ENCODE assay signal across 2 cellular contexts in the genomic region with DNA sequence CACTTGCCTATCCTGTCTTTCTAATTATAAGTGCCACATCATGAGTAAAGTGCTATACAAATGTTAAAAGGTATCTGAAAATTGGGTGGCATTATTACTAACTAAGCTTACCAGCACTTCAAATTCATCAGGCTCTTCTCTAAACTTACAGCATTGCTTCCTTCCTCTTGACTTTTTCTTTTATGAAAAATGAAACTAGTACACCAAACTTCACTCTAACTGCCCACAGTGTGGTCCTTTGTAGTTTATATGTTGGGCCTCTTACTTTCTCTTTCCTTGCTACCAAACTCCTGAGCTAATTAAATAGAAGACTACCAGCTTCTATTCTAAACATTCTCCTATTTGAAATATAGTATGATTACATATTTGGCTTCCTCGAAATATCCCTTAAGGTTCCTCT.
TF ChIP-seq lines count a peak whose summit lies in the region.

No MANE protein-coding gene starts in this region.

TF ChIP-seq in liver, 16 proteins besides CTCF, POLR2A, EP300 and RAD21:
- TF ChIP-seq, protein P1, sequence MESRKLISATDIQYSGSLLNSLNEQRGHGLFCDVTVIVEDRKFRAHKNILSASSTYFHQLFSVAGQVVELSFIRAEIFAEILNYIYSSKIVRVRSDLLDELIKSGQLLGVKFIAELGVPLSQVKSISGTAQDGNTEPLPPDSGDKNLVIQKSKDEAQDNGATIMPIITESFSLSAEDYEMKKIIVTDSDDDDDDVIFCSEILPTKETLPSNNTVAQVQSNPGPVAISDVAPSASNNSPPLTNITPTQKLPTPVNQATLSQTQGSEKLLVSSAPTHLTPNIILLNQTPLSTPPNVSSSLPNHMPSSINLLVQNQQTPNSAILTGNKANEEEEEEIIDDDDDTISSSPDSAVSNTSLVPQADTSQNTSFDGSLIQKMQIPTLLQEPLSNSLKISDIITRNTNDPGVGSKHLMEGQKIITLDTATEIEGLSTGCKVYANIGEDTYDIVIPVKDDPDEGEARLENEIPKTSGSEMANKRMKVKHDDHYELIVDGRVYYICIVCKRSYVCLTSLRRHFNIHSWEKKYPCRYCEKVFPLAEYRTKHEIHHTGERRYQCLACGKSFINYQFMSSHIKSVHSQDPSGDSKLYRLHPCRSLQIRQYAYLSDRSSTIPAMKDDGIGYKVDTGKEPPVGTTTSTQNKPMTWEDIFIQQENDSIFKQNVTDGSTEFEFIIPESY (IDR thresholded peaks at IDR 0.05) = no peak
- TF ChIP-seq, protein P2, sequence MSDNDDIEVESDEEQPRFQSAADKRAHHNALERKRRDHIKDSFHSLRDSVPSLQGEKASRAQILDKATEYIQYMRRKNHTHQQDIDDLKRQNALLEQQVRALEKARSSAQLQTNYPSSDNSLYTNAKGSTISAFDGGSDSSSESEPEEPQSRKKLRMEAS (IDR thresholded peaks at IDR 0.05) = no peak
- TF ChIP-seq EGR1 (IDR thresholded peaks at IDR 0.05; ENCODE audit: low read depth in 2 of 2) (no peak), GABPA (IDR thresholded peaks at IDR 0.05 in 1 of 2, conservative IDR thresholded peaks at IDR 0.05 in 1 of 2) (no peak), HNF4A (conservative IDR thresholded peaks at IDR 0.05) (no peak), YY1 (IDR thresholded peaks at IDR 0.05) (no peak), TAF1 (conservative IDR thresholded peaks at IDR 0.05) (no peak), RXRA (IDR thresholded peaks at IDR 0.05) (no peak), FOXA1 (IDR thresholded peaks at IDR 0.05) (no peak), HNF4G (IDR thresholded peaks at IDR 0.05) (no peak)
- TF ChIP-seq, protein P3, sequence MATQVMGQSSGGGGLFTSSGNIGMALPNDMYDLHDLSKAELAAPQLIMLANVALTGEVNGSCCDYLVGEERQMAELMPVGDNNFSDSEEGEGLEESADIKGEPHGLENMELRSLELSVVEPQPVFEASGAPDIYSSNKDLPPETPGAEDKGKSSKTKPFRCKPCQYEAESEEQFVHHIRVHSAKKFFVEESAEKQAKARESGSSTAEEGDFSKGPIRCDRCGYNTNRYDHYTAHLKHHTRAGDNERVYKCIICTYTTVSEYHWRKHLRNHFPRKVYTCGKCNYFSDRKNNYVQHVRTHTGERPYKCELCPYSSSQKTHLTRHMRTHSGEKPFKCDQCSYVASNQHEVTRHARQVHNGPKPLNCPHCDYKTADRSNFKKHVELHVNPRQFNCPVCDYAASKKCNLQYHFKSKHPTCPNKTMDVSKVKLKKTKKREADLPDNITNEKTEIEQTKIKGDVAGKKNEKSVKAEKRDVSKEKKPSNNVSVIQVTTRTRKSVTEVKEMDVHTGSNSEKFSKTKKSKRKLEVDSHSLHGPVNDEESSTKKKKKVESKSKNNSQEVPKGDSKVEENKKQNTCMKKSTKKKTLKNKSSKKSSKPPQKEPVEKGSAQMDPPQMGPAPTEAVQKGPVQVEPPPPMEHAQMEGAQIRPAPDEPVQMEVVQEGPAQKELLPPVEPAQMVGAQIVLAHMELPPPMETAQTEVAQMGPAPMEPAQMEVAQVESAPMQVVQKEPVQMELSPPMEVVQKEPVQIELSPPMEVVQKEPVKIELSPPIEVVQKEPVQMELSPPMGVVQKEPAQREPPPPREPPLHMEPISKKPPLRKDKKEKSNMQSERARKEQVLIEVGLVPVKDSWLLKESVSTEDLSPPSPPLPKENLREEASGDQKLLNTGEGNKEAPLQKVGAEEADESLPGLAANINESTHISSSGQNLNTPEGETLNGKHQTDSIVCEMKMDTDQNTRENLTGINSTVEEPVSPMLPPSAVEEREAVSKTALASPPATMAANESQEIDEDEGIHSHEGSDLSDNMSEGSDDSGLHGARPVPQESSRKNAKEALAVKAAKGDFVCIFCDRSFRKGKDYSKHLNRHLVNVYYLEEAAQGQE (IDR thresholded peaks at IDR 0.05) = no peak

TF ChIP-seq in HepG2, 621 proteins besides CTCF, POLR2A, EP300 and RAD21:
- TF ChIP-seq, protein P4, sequence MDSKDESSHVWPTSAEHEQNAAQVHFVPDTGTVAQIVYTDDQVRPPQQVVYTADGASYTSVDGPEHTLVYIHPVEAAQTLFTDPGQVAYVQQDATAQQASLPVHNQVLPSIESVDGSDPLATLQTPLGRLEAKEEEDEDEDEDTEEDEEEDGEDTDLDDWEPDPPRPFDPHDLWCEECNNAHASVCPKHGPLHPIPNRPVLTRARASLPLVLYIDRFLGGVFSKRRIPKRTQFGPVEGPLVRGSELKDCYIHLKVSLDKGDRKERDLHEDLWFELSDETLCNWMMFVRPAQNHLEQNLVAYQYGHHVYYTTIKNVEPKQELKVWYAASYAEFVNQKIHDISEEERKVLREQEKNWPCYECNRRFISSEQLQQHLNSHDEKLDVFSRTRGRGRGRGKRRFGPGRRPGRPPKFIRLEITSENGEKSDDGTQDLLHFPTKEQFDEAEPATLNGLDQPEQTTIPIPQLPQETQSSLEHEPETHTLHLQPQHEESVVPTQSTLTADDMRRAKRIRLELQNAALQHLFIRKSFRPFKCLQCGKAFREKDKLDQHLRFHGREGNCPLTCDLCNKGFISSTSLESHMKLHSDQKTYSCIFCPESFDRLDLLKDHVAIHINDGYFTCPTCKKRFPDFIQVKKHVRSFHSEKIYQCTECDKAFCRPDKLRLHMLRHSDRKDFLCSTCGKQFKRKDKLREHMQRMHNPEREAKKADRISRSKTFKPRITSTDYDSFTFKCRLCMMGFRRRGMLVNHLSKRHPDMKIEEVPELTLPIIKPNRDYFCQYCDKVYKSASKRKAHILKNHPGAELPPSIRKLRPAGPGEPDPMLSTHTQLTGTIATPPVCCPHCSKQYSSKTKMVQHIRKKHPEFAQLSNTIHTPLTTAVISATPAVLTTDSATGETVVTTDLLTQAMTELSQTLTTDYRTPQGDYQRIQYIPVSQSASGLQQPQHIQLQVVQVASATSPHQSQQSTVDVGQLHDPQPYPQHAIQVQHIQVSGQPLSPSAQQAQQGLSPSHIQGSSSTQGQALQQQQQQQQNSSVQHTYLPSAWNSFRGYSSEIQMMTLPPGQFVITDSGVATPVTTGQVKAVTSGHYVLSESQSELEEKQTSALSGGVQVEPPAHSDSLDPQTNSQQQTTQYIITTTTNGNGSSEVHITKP (CRISPR knock-in tag; IDR thresholded peaks at IDR 0.05; ENCODE audit: low read depth) = no peak
- TF ChIP-seq ZBTB7B (CRISPR knock-in tag; IDR thresholded peaks at IDR 0.05) (no peak), CC2D1A (CRISPR knock-in tag; IDR thresholded peaks at IDR 0.05) (no peak), TBL1XR1 (IDR thresholded peaks at IDR 0.05; ENCODE audit: borderline replicate concordance, low read length, partially characterized antibody) (no peak)
- TF ChIP-seq, protein P5, sequence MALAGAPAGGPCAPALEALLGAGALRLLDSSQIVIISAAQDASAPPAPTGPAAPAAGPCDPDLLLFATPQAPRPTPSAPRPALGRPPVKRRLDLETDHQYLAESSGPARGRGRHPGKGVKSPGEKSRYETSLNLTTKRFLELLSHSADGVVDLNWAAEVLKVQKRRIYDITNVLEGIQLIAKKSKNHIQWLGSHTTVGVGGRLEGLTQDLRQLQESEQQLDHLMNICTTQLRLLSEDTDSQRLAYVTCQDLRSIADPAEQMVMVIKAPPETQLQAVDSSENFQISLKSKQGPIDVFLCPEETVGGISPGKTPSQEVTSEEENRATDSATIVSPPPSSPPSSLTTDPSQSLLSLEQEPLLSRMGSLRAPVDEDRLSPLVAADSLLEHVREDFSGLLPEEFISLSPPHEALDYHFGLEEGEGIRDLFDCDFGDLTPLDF (CRISPR knock-in tag; IDR thresholded peaks at IDR 0.05) = no peak
- TF ChIP-seq, protein P6, sequence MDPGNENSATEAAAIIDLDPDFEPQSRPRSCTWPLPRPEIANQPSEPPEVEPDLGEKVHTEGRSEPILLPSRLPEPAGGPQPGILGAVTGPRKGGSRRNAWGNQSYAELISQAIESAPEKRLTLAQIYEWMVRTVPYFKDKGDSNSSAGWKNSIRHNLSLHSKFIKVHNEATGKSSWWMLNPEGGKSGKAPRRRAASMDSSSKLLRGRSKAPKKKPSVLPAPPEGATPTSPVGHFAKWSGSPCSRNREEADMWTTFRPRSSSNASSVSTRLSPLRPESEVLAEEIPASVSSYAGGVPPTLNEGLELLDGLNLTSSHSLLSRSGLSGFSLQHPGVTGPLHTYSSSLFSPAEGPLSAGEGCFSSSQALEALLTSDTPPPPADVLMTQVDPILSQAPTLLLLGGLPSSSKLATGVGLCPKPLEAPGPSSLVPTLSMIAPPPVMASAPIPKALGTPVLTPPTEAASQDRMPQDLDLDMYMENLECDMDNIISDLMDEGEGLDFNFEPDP (CRISPR knock-in tag; conservative IDR thresholded peaks at IDR 0.05) = no peak
